ENCODE assay signal across 8 cellular contexts in the genomic region with DNA sequence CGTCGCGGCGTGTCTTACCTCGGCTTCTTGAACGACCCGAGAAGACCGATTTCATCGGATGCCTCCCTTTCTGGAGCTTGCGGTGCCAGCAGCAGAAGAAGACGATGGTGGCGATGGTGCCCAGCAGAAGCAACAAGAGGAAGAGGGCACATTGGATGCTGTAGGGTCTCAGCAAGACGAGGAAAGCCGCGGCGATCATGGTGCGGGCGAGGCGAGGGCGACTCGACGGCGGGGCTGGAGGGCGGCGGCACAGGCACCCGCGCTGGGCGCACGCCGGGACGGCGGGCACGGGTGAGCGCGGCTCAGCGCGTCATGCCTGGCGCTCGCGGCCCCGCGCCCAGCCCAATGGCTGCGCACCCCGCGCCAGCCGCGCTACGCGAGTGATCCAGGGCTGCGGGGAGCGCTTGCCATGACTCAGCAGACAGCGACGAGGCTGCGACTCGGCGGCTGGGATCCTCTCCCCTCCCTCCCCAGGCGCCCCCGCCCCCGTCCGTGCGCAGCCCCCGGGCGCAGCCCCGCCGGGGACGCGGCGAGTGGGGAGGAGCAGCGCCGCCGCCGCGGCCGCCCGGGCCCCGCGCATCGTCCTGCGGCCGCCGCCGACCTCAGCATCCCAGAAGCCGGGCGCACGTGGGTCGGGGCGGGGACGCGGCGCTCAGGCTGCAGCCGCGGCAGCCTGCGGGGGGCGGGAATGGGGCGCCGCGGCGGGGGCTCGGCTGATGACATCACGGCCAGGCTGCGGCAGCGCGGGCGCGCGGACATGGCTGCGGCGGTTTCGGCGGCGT. TPM values are rescaled to one million over a fixed set of nuclear protein-coding genes. Genes with fewer than 3 reads are reported as not detected.
A peak's percentile ranks its signal among the peaks of the same experiment; 100 is the strongest.
DNase-seq lines count a peak whose midpoint lies in the region; ATAC-seq, FAIRE-seq and TF ChIP-seq lines count a peak whose summit lies in the region.

TSS of gene BEND6 (plus strand) at position 719 of the 782 bp plus-strand sequence. CDS start 26,704 bp downstream, outside the sequence.

- TF ChIP-seq CTCF in coronary artery (IDR thresholded peaks at IDR 0.05): no peak
- no peak for TF ChIP-seq CTCF in HepG2 (CRISPR knock-in tag; IDR thresholded peaks at IDR 0.05)

- H3K27me3 ChIP-seq in HepG2 (ENCODE audit: control insufficient read depth in 1 of 2, insufficient read depth in 2 of 2, low read length in 2 of 2): peaks cover 0 to 14% of the 10 kb centered on the region in 2 experiments; a peak in 3 of 5 replicates

- peak in 1 of 2 experiments; percentile 28; a peak in 1 of 4 replicates for TF ChIP-seq POLR2A in HepG2 (IDR thresholded peaks at IDR 0.05; ENCODE audit: insufficient read depth in 1 of 2, low read depth in 2 of 2, low read length in 2 of 2)

- CTCF ChIA-PET in HepG2 (lab: Yijun Ruan, JAX; ENCODE audit: low intra/inter-chr PET ratio, low total read pairs): interaction anchor here (0.9 to 1.6 kb wide), 4 partner anchors 52 to 370 kb away, joined by 3 to 6 read pairs (median 4); partner anchors contain the start of gene PRIM2

- H3K27ac ChIP-seq in coronary artery: peak within 1 kb of the TSS; percentile 52 to 62
- no peak within 1 kb of the TSS for H3K27ac ChIP-seq in HepG2 (ENCODE audit: extremely low read length, insufficient read depth, low read length)

- peak within 1 kb of the TSS; percentile 47 for H3K9ac ChIP-seq in HepG2 (ENCODE audit: insufficient read depth, low read depth, low read length)

- FAIRE-seq in HepG2 (lab: Jason Lieb, UNC): no peak

- H2AFZ ChIP-seq in HepG2 (ENCODE audit: low read length): peak within 1 kb of the TSS; percentile 1

- in situ Hi-C loops in HepG2 (cut with HindIII; ENCODE audit: extremely low pct_ligation_motif_present, low pct_unique_long_range_greater_than_20kb): no loop called here

- no peaks in the 10 kb centered on the region for H3K36me3 ChIP-seq in HepG2 (replicated peaks in 1 of 2; ENCODE audit: control insufficient read depth in 1 of 2, insufficient read depth in 2 of 2, low read length in 2 of 2)

- peak within 1 kb of the TSS; percentile 84 for H3K4me2 ChIP-seq in HepG2 (ENCODE audit: low read depth, low read length)

- peak; percentile 45 for ATAC-seq in GM21737 (IDR thresholded peaks at IDR 0.05; ENCODE audit: unreplicated experiment)
- ATAC-seq in HepG2: peak; percentile 48

- no peaks in the 10 kb centered on the region for H4K20me1 ChIP-seq in HepG2 (ENCODE audit: insufficient read depth, low read length)

- POLR2A ChIA-PET in HepG2 (lab: Yijun Ruan, JAX): interaction anchor here (1.2 kb wide), 2 partner anchors 92 to 218 kb away, joined by 3 read pairs; partner anchors contain the start of genes BAG2 and KIAA1586

- 56% methylated on average over 32 of the region's 111 CpGs for WGBS in HepG2 (ENCODE audit: low lambda C conversion rate)

- intact Hi-C loops in HepG2 (cut with micrococcal nuclease; ENCODE audit: unreplicated experiment): loop anchor here (1.0 to 10.0 kb wide), 8 partner anchors 14 to 362 kb away; partner anchors contain the start of genes BAG2, KIAA1586 and ZNF451

- H3K9me3 ChIP-seq in HepG2 (ENCODE audit: low read length): no peaks in the 10 kb centered on the region

- peaks cover 14% of the 10 kb centered on the region for H3K4me1 ChIP-seq in HepG2 (ENCODE audit: insufficient read depth, low read length)

- BruUV-seq in HepG2 (replicated peaks; lab: Mats Ljungman, UMichigan): no TSS peak

- H3K4me3 ChIP-seq in coronary artery: peak within 1 kb of the TSS; percentile 74
- peak within 1 kb of the TSS; percentile 51 to 75 (median 56) for H3K4me3 ChIP-seq in HepG2 (replicated peaks in 1 of 3; ENCODE audit: insufficient read depth in 1 of 3, low read depth in 2 of 3, low read length in 3 of 3)

- H3K79me2 ChIP-seq in HepG2 (ENCODE audit: insufficient read depth, low read length): no peaks in the 10 kb centered on the region

- TF ChIP-seq RAD21 in Ishikawa (IDR thresholded peaks at IDR 0.05; ENCODE audit: low read depth) (no peak), HepG2 (CRISPR knock-in tag; IDR thresholded peaks at IDR 0.05) (no peak)

- DNase-seq in NCI-H345 (lab: John Stamatoyannopoulos, UW) (peak; percentile 72), NCI-H345 treated with DMSO at 0.1 percent for 48 hours (lab: John Stamatoyannopoulos, UW; ENCODE audit: unreplicated experiment) (no peak), T-helper 2 cell (peak in 3 of 5 experiments; percentile 7 to 73 (median 21)), coronary artery (ENCODE audit: low spot score) (peak; percentile 76), HepG2 (ENCODE audit: low spot score) (peak; percentile 28)
- peak; percentile 21 for DNase-seq in stimulated activated CD4-positive, alpha-beta T cell treated with anti-CD3 and anti-CD28 coated beads, Interleukin-4, amount 100 ng/mL, for 24 hours

- TF ChIP-seq EP300 in Ishikawa (IDR thresholded peaks at IDR 0.05; ENCODE audit: borderline replicate concordance): no peak
- no peak for TF ChIP-seq EP300 in HepG2 (IDR thresholded peaks at IDR 0.05; ENCODE audit: low read depth in 2 of 2, low read length in 2 of 2)
- no peak for TF ChIP-seq EP300 in HepG2 (CRISPR knock-in tag; IDR thresholded peaks at IDR 0.05; ENCODE audit: borderline replicate concordance)

TF ChIP-seq in Ishikawa, 13 proteins besides CTCF, POLR2A, EP300 and RAD21:
- TF ChIP-seq USF1 (IDR thresholded peaks at IDR 0.05): peak; percentile 56
- TF ChIP-seq YY1 (IDR thresholded peaks at IDR 0.05; ENCODE audit: low read depth): peak; percentile 22; the same call in 1 of the 2 replicates
- TF ChIP-seq TEAD4 (IDR thresholded peaks at IDR 0.05): no peak

TF ChIP-seq in HepG2, 621 proteins besides CTCF, POLR2A, EP300 and RAD21 (continues in another document):
- TF ChIP-seq ZFY (CRISPR knock-in tag; IDR thresholded peaks at IDR 0.05): no peak
- peak; percentile 24; the same call in 1 of the 2 replicates for TF ChIP-seq KMT2A (CRISPR knock-in tag; IDR thresholded peaks at IDR 0.05)
- no peak for TF ChIP-seq MXD3 (CRISPR knock-in tag; IDR thresholded peaks at IDR 0.05)
- 0 out of 2 replicates have a peak, but pooled peaks have one; percentile 48 for TF ChIP-seq ARNT2 (CRISPR knock-in tag; IDR thresholded peaks at IDR 0.05; ENCODE audit: low read depth)
- TF ChIP-seq ZNF354B (CRISPR knock-in tag; IDR thresholded peaks at IDR 0.05): no peak
- TF ChIP-seq POGZ (CRISPR knock-in tag; IDR thresholded peaks at IDR 0.05): 0 out of 2 replicates have a peak, but pooled peaks have one; percentile 32
- 0 out of 2 replicates have a peak, but pooled peaks have one; percentile 20 for TF ChIP-seq IRX3 (CRISPR knock-in tag; IDR thresholded peaks at IDR 0.05; ENCODE audit: borderline replicate concordance, low read depth)
- TF ChIP-seq ZNF552 (CRISPR knock-in tag; IDR thresholded peaks at IDR 0.05; ENCODE audit: borderline replicate concordance): no peak
- TF ChIP-seq HES4 (CRISPR knock-in tag; IDR thresholded peaks at IDR 0.05; ENCODE audit: borderline replicate concordance): peak; percentile 59; the same call in 1 of the 2 replicates
- no peak for TF ChIP-seq ZNF264 (CRISPR knock-in tag; IDR thresholded peaks at IDR 0.05)
- 0 out of 2 replicates have a peak, but pooled peaks have one; percentile 5 for TF ChIP-seq KDM5B (CRISPR knock-in tag; IDR thresholded peaks at IDR 0.05; ENCODE audit: borderline replicate concordance)
- TF ChIP-seq PPARG (CRISPR knock-in tag; conservative IDR thresholded peaks at IDR 0.05): no peak
- TF ChIP-seq HNRNPK (IDR thresholded peaks at IDR 0.05; ENCODE audit: low read depth, low read length, poor library complexity, severe bottlenecking): no peak
- TF ChIP-seq ZNF776 (CRISPR knock-in tag; IDR thresholded peaks at IDR 0.05): peak; percentile 29; the same call in 1 of the 2 replicates
- TF ChIP-seq ZMAT3 (CRISPR knock-in tag; conservative IDR thresholded peaks at IDR 0.05): no peak

RNA-seq across cellular contexts. Expression of gene BEND6, which starts in this region (rescaled TPM):
- total RNA-seq in HepG2 (2016; rRNA removed; fragmentation: Illumina TruSeq; extraction: Trizol): 0.20 and 0.25 TPM in 2 replicates
- total RNA-seq in HepG2 (2016; cell fraction: cytosol; rRNA removed; fragmentation: Illumina TruSeq; extraction: Trizol; ENCODE audit: low read depth): 0.44 and 0.71 TPM in 2 replicates
- 0.12 and 0.43 TPM in 2 replicates for total RNA-seq in HepG2 (2016; cell fraction: insoluble cytoplasmic fraction; rRNA removed; fragmentation: Illumina TruSeq; extraction: Trizol)
- total RNA-seq in HepG2 (2016; cell fraction: membrane; rRNA removed; fragmentation: Illumina TruSeq; extraction: Trizol): 0.43 and 0.55 TPM in 2 replicates
- total RNA-seq in HepG2 (2016; cell fraction: nucleus; rRNA removed; fragmentation: Illumina TruSeq; extraction: Trizol): 0.09 and 0.25 TPM in 2 replicates
- 0.10 and 0.21 TPM in 2 replicates for polyA plus RNA-seq in HepG2 (2011; rRNA removed)
- polyA plus RNA-seq in HepG2 (2011; cell fraction: cytosol; rRNA removed): 0.09 and 0.13 TPM in 2 replicates
- not detected in 2 replicates for polyA plus RNA-seq in HepG2 (2011; cell fraction: nucleus; rRNA removed)
- polyA plus RNA-seq in HepG2 (2012): 0.12 and 0.29 TPM in 2 replicates
- polyA plus RNA-seq in HepG2 (2016; cell fraction: cytosol; fragmentation: Illumina TruSeq; extraction: Trizol; ENCODE audit: low read depth): 0.19 and 0.40 TPM in 2 replicates
- 0.21 and 0.35 TPM in 2 replicates for polyA plus RNA-seq in HepG2 (2016; cell fraction: insoluble cytoplasmic fraction; fragmentation: Illumina TruSeq; extraction: Trizol; ENCODE audit: low read depth)
- polyA plus RNA-seq in HepG2 (2016; cell fraction: membrane; fragmentation: Illumina TruSeq; extraction: Trizol; ENCODE audit: low read depth): 0.33 and 0.54 TPM in 2 replicates
- 0.12 TPM in 1 of 2 replicates, not detected in the other for polyA plus RNA-seq in HepG2 (2016; cell fraction: nucleus; fragmentation: Illumina TruSeq; extraction: Trizol; ENCODE audit: insufficient read depth, low read depth)
- 0.04 and 0.37 TPM in 2 replicates for polyA minus RNA-seq in HepG2 (2011; rRNA and poly(A)+ RNA removed; ENCODE audit: low replicate concordance)
- polyA minus RNA-seq in HepG2 (2011; cell fraction: cytosol; rRNA and poly(A)+ RNA removed): 0.20 TPM in 1 of 2 replicates, not detected in the other
- 0.12 and 0.13 TPM in 2 replicates for polyA minus RNA-seq in HepG2 (2011; cell fraction: nucleus; rRNA and poly(A)+ RNA removed)

Comparison
In these comparisons a context has a peak if more than half of its experiments do, and no peak if none do; other contexts are left out.
1. Peak in DNase-seq, ATAC-seq, H3K4me3 ChIP-seq, H3K9ac ChIP-seq and H3K4me2 ChIP-seq in HepG2; RNA of the gene not detected or under 1 TPM.